In genomic region chr1:65703853-65704252, GRCh38 we compare ENCODE assay signal across 18 cellular contexts.
A peak's percentile ranks its signal among the peaks of the same experiment; 100 is the strongest.
DNase-seq lines count a peak whose midpoint lies in the region; ATAC-seq and TF ChIP-seq lines count a peak whose summit lies in the region.
"Had no signal": no experiment of that assay in that cellular context is flagged by ENCODE, and none has a peak within 500 bp of the region (broad histone marks: within the 10 kb centered on the region; RNA-seq: fewer than 3 reads in every experiment).

No MANE protein-coding gene starts in this region.

- H3K27me3 ChIP-seq in endodermal cell (ENCODE audit: control insufficient read depth, insufficient read depth, low read length, poor library complexity, severe bottlenecking) (no peaks in the 10 kb centered on the region), right cardiac atrium (ENCODE audit: control insufficient read depth, insufficient read depth) (no peaks in the 10 kb centered on the region), aorta (ENCODE audit: control insufficient read depth in 1 of 2, insufficient read depth in 2 of 2, low read length in 1 of 2) (no peaks in the 10 kb centered on the region)
- peaks cover 20% of the 10 kb centered on the region for H3K27me3 ChIP-seq in CD4-positive, alpha-beta T cell (ENCODE audit: control insufficient read depth, insufficient read depth, low read length)
- H3K27me3 ChIP-seq: brain microvascular endothelial cell had no signal

- peaks cover 2% of the 10 kb centered on the region for H3K27me3 Mint-ChIP-seq in endodermal cell (ENCODE audit: insufficient read depth)
- H3K27me3 Mint-ChIP-seq in CD4-positive, alpha-beta T cell, result peaks cover 17% of the 10 kb centered on the region
- H3K27me3 Mint-ChIP-seq: dendritic cell treated with granulocyte-macrophage colony-stimulating factor and Interleukin-4, amounts not matched to agents 40 ng/mL and 50 ng/mL, for 4 days had no signal

- H3K36me3 ChIP-seq in endodermal cell (ENCODE audit: control insufficient read depth, insufficient read depth, low read length) (no peaks in the 10 kb centered on the region), aorta (ENCODE audit: control insufficient read depth in 1 of 2, insufficient read depth in 2 of 2, low read length in 1 of 2) (no peaks in the 10 kb centered on the region)
- H3K36me3 ChIP-seq: brain microvascular endothelial cell had no signal

- no peaks in the 10 kb centered on the region for H3K9me3 ChIP-seq in endodermal cell (ENCODE audit: control insufficient read depth, low read length)
- H3K9me3 ChIP-seq in right cardiac atrium (ENCODE audit: control insufficient read depth, low read length), result no peaks in the 10 kb centered on the region
- no peaks in the 10 kb centered on the region for H3K9me3 ChIP-seq in CD4-positive, alpha-beta T cell (ENCODE audit: control insufficient read depth, low read length)
- no peaks in the 10 kb centered on the region for H3K9me3 ChIP-seq in aorta (ENCODE audit: control insufficient read depth, low read length)

- TF ChIP-seq CTCF in endodermal cell (conservative IDR thresholded peaks at IDR 0.05), result no peak
- TF ChIP-seq CTCF in CD4-positive, alpha-beta T cell (IDR thresholded peaks at IDR 0.05), result no peak

- no peak overlapping the region for H3K27ac ChIP-seq in endodermal cell (ENCODE audit: low read depth, low read length)
- H3K27ac ChIP-seq in right cardiac atrium (ENCODE audit: low read length), result no peak overlapping the region
- no peak overlapping the region for H3K27ac ChIP-seq in CD4-positive, alpha-beta T cell (ENCODE audit: low read depth, low read length)
- no peak overlapping the region for H3K27ac ChIP-seq in aorta (ENCODE audit: low read depth in 1 of 2, low read length in 2 of 2)
- H3K27ac ChIP-seq: brain microvascular endothelial cell had no signal

- WGBS in endodermal cell (ENCODE audit: insufficient coverage in 1 of 2, insufficient read length in 1 of 2), 2 experiments, result 57 to 83% methylated on average over 2 to 4 of the region's 4 CpGs
- 50% methylated on average over 4 of the region's 4 CpGs for WGBS in right cardiac atrium
- WGBS in aorta, 2 donors, result 66 to 81% methylated on average over 4 of the region's 4 CpGs

- no peak overlapping the region for H3K9ac ChIP-seq in endodermal cell (ENCODE audit: extremely low read depth, low read length, poor library complexity, severe bottlenecking)

- peak; percentile 51 for ATAC-seq in GM18907 (IDR thresholded peaks at IDR 0.05; ENCODE audit: unreplicated experiment)
- ATAC-seq in GM21528 (IDR thresholded peaks at IDR 0.05; ENCODE audit: low FRiP score, unreplicated experiment), result peak; percentile 64
- ATAC-seq in HG03039 (IDR thresholded peaks at IDR 0.05; ENCODE audit: unreplicated experiment), result peak; percentile 51
- ATAC-seq in right cardiac atrium, result no peak
- no peak for ATAC-seq in CD4-positive, alpha-beta T cell (ENCODE audit: poor library complexity)
- no peak for ATAC-seq in aorta (ENCODE audit: low FRiP score)
- ATAC-seq: activated CD4-positive, alpha-beta T cell treated with anti-CD3 and anti-CD28 coated beads for 36 hours had no signal

- intact Hi-C loops in right cardiac atrium (cut with DNase I), result no loop called here
- intact Hi-C loops in CD4-positive, alpha-beta T cell (cut with DNase I, micrococcal nuclease), result no loop called here
- intact Hi-C loops in aorta (cut with DNase I), result no loop called here

- H3K4me3 Mint-ChIP-seq in endodermal cell, result no peak overlapping the region
- no peak overlapping the region for H3K4me3 Mint-ChIP-seq in CD4-positive, alpha-beta T cell
- H3K4me3 Mint-ChIP-seq: activated CD4-positive, alpha-beta T cell treated with anti-CD3 and anti-CD28 coated beads for 36 hours; activated naive CD4-positive, alpha-beta T cell treated with anti-CD3 and anti-CD28 coated beads, Interleukin-2, amount 50 U/mL, for 24 hours; dendritic cell treated with granulocyte-macrophage colony-stimulating factor and Interleukin-4, amounts not matched to agents 40 ng/mL and 50 ng/mL, for 4 days; neural crest cell had no signal

- H3K9me3 Mint-ChIP-seq in endodermal cell, result no peaks in the 10 kb centered on the region
- H3K9me3 Mint-ChIP-seq in CD4-positive, alpha-beta T cell, result no peaks in the 10 kb centered on the region
- H3K9me3 Mint-ChIP-seq: activated naive CD4-positive, alpha-beta T cell treated with anti-CD3 and anti-CD28 coated beads, Interleukin-2, amount 50 U/mL, for 24 hours; dendritic cell treated with granulocyte-macrophage colony-stimulating factor and Interleukin-4, amounts not matched to agents 40 ng/mL and 50 ng/mL, for 4 days; neural crest cell had no signal

- CTCF ChIA-PET in CD4-positive, alpha-beta T cell (lab: Charles Lee), result no interaction called here

- no peaks in the 10 kb centered on the region for H3K36me3 Mint-ChIP-seq in endodermal cell (ENCODE audit: low read depth)
- no peaks in the 10 kb centered on the region for H3K36me3 Mint-ChIP-seq in CD4-positive, alpha-beta T cell (ENCODE audit: low read depth)
- H3K36me3 Mint-ChIP-seq: activated naive CD4-positive, alpha-beta T cell treated with anti-CD3 and anti-CD28 coated beads, Interleukin-2, amount 50 U/mL, for 24 hours had no signal

- POLR2A ChIA-PET in CD4-positive, alpha-beta T cell (lab: Charles Lee), result no interaction called here

- H3K4me3 ChIP-seq in endodermal cell (ENCODE audit: low read length) (no peak overlapping the region), right cardiac atrium (ENCODE audit: low read length) (no peak overlapping the region), aorta (ENCODE audit: low read length in 2 of 2) (no peak overlapping the region)

- no peak overlapping the region for H3K27ac Mint-ChIP-seq in endodermal cell
- no peak overlapping the region for H3K27ac Mint-ChIP-seq in CD4-positive, alpha-beta T cell
- H3K27ac Mint-ChIP-seq: activated CD4-positive, alpha-beta T cell treated with anti-CD3 and anti-CD28 coated beads for 36 hours; activated naive CD4-positive, alpha-beta T cell treated with anti-CD3 and anti-CD28 coated beads, Interleukin-2, amount 50 U/mL, for 24 hours; dendritic cell treated with granulocyte-macrophage colony-stimulating factor and Interleukin-4, amounts not matched to agents 40 ng/mL and 50 ng/mL, for 4 days had no signal

- DNase-seq in endodermal cell (peak; percentile 58), right cardiac atrium (no peak), aorta (no peak)
- no peak for DNase-seq in stimulated activated CD4-positive, alpha-beta T cell treated with anti-CD3 and anti-CD28 coated beads, Interleukin-4, amount 100 ng/mL, for 4 hours
- DNase-seq in CD4-positive, alpha-beta T cell, result no peak
- DNase-seq: activated CD4-positive, alpha-beta T cell treated with anti-CD3 and anti-CD28 coated beads for 36 hours; brain microvascular endothelial cell; COR-L47; glutamatergic neuron; mesenchymal stem cell; NCI-H1417 treated with DMSO at 0.1 percent for 48 hours; Right ventricle myocardium superior had no signal

- H3K4me1 ChIP-seq in endodermal cell (ENCODE audit: control insufficient read depth, insufficient read depth, low read length) (no peaks in the 10 kb centered on the region), right cardiac atrium (ENCODE audit: control insufficient read depth, insufficient read depth, low read length) (no peaks in the 10 kb centered on the region), aorta (ENCODE audit: control insufficient read depth in 1 of 2, insufficient read depth in 2 of 2, low read length in 2 of 2) (no peaks in the 10 kb centered on the region)

- H3K4me1 Mint-ChIP-seq in endodermal cell, result peaks cover 11% of the 10 kb centered on the region
- no peaks in the 10 kb centered on the region for H3K4me1 Mint-ChIP-seq in CD4-positive, alpha-beta T cell (ENCODE audit: low read depth)
- H3K4me1 Mint-ChIP-seq: activated CD4-positive, alpha-beta T cell treated with anti-CD3 and anti-CD28 coated beads for 36 hours; activated naive CD4-positive, alpha-beta T cell treated with anti-CD3 and anti-CD28 coated beads, Interleukin-2, amount 50 U/mL, for 24 hours; neural crest cell had no signal

Comparison
In these comparisons a context has a peak if more than half of its experiments do, and no peak if none do; other contexts are left out.
1. ATAC-seq: peak in GM18907 (single experiment), GM21528 (single experiment) and HG03039 (single experiment); none in right cardiac atrium (0 of 2), CD4-positive, alpha-beta T cell (single experiment) and aorta (single experiment).